ENCODE assay signal across 13 cellular contexts in the genomic region with DNA sequence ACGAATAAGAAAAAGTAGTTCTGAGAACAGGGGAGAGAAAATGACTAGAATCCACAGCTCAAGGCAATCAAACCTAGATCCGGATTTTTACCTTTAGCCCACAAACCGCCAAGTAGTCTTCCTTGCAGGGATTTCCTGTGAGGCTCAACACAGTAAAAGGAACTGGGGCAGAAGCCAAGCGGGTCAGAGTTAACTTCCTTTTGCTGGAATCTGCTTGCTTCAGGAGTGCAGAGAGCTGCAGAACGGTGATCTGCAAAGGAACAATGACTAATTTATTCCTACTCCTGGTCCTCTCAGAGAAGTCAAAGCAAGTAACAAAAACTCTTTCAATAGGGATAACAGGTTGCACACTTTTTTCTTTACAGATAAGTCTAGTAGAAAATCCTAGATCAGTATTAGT. TPM values are rescaled to one million over a fixed set of nuclear protein-coding genes. Genes with fewer than 3 reads are reported as not detected.
DNase-seq lines count a peak whose midpoint lies in the region; ATAC-seq, FAIRE-seq and TF ChIP-seq lines count a peak whose summit lies in the region.
"Had no signal": no experiment of that assay in that cellular context is flagged by ENCODE, and none has a peak within 500 bp of the region (broad histone marks: within the 10 kb centered on the region; RNA-seq: fewer than 3 reads in every experiment).

No MANE protein-coding gene starts in this region.

- TF ChIP-seq POLR2A in body of pancreas (IDR thresholded peaks at IDR 0.05) (no peak), H54 (IDR thresholded peaks at IDR 0.05; ENCODE audit: low read depth, low read length) (no peak)

- H3K27ac ChIP-seq in body of pancreas (no peak overlapping the region), layer of hippocampus (ENCODE audit: low read depth, low read length) (peak overlapping the region; percentile 32), aorta (ENCODE audit: low read depth in 1 of 2, low read length in 2 of 2) (no peak overlapping the region)

- 53 to 66% methylated on average over 5 of the region's 5 CpGs for WGBS in body of pancreas, 2 donors
- WGBS in aorta, 2 donors, result 68 to 74% methylated on average over 5 of the region's 5 CpGs

- H3K9me3 ChIP-seq in body of pancreas (no peaks in the 10 kb centered on the region), aorta (ENCODE audit: control insufficient read depth, low read length) (no peaks in the 10 kb centered on the region)

- H3K4me3 ChIP-seq in body of pancreas, result no peak overlapping the region
- H3K4me3 ChIP-seq in aorta (ENCODE audit: low read length in 2 of 2), result no peak overlapping the region

- ATAC-seq in Right ventricle myocardium superior (ENCODE audit: poor library complexity) (peak; percentile 78), body of pancreas (no peak), aorta (ENCODE audit: low FRiP score) (peak; percentile 47), HG03469 (IDR thresholded peaks at IDR 0.05; ENCODE audit: unreplicated experiment) (no peak)
- ATAC-seq: activated T-cell treated with anti-CD3 and anti-CD28 coated beads, Interleukin-2, amount 50 U/mL, for 4 hours had no signal

- H3K36me3 ChIP-seq in body of pancreas (replicated peaks in 1 of 2; ENCODE audit: insufficient read depth in 1 of 2, low read depth in 2 of 2) (peaks cover 29 to 81% of the 10 kb centered on the region in 2 donors), aorta (ENCODE audit: control insufficient read depth in 1 of 2, insufficient read depth in 2 of 2, low read length in 1 of 2) (peaks cover 29 to 35% of the 10 kb centered on the region in 2 donors)

- no peaks in the 10 kb centered on the region for H3K4me1 ChIP-seq in body of pancreas
- no peaks in the 10 kb centered on the region for H3K4me1 ChIP-seq in aorta (ENCODE audit: control insufficient read depth in 1 of 2, insufficient read depth in 2 of 2, low read length in 2 of 2)

- H3K27me3 ChIP-seq in body of pancreas (no peaks in the 10 kb centered on the region), layer of hippocampus (ENCODE audit: control insufficient read depth, insufficient read depth, low read length) (no peaks in the 10 kb centered on the region), aorta (ENCODE audit: control insufficient read depth in 1 of 2, insufficient read depth in 2 of 2, low read length in 1 of 2) (no peaks in the 10 kb centered on the region)

- no peak for FAIRE-seq in H54 (lab: Jason Lieb, UNC)
- FAIRE-seq: HTR-8/SVneo had no signal

- TF ChIP-seq CTCF in body of pancreas (IDR thresholded peaks at IDR 0.05), result no peak

- DNase-seq in Right ventricle myocardium superior, result peak; percentile 55
- DNase-seq in cardiac septum (ENCODE audit: low spot score), result no peak
- peak in 3 of 4 donors; percentile 17 to 27 (median 22) for DNase-seq in body of pancreas
- DNase-seq in aorta, result peak in 1 of 2 donors; percentile 51
- no peak for DNase-seq in H54 (ENCODE audit: insufficient read length, low spot score)
- no peak for DNase-seq in cerebellum (ENCODE audit: low spot score)
- DNase-seq: activated T-cell treated with anti-CD3 and anti-CD28 coated beads, Interleukin-2, amount 50 U/mL, for 4 hours; kidney glomerular epithelial cell; NCI-H2227 treated with DMSO at 0.1 percent for 48 hours; stimulated activated CD8-positive, alpha-beta memory T cell treated with anti-CD3 and anti-CD28 coated beads, Interleukin-4, amount 100 ng/mL, for 48 hours had no signal

- intact Hi-C loops in Right ventricle myocardium superior (cut with DNase I), result no loop called here
- intact Hi-C loops in cardiac septum (cut with DNase I), result no loop called here
- intact Hi-C loops in body of pancreas (cut with DNase I), result no loop called here
- intact Hi-C loops in aorta (cut with DNase I), result no loop called here

RNA-seq across cellular contexts. Expression of a gene that starts 53.4 kb away (rescaled TPM):
- total RNA-seq in Right ventricle myocardium superior, result 58.1 TPM
- 95.7 TPM for total RNA-seq in cardiac septum
- total RNA-seq in body of pancreas, result 10 to 100 TPM; 84.4 to 87.4 TPM
- total RNA-seq in aorta, result 100 to 1,000 TPM; 174 to 201 TPM
- 100 to 1,000 TPM in 1 of 2 donors, 10 to 100 TPM in 1; 16.4 to 293 TPM for polyA plus RNA-seq in aorta
- total RNA-seq in cerebellum, result 117 TPM

Comparison
In these comparisons a context has a peak if more than half of its experiments do, and no peak if none do; other contexts are left out.
1. DNase-seq: peak in Right ventricle myocardium superior (single experiment) and body of pancreas (3 of 4); none in cardiac septum (single experiment), H54 (single experiment) and cerebellum (single experiment).
2. ATAC-seq: peak in Right ventricle myocardium superior (single experiment) and aorta (single experiment); none in body of pancreas (single experiment) and HG03469 (single experiment).